ENCODE assay signal across 13 cellular contexts in genomic region chr3:124391774-124392173, GRCh38.
"Had no signal": no experiment of that assay in that cellular context is flagged by ENCODE, and none has a peak within 500 bp of the region (broad histone marks: within the 10 kb centered on the region; RNA-seq: fewer than 3 reads in every experiment).

No MANE protein-coding gene starts in this region.

- H3K9me3 ChIP-seq: stomach, thoracic aorta, uterus had no signal

- H3K4me1 Mint-ChIP-seq: activated CD4-positive, alpha-beta T cell treated with anti-CD3 and anti-CD28 coated beads for 36 hours; naive B cell had no signal

- DNase-seq: activated CD4-positive, alpha-beta T cell treated with anti-CD3 and anti-CD28 coated beads for 36 hours; activated CD8-positive, alpha-beta memory T cell treated with anti-CD3 and anti-CD28 coated beads, Interleukin-2, amount 50 U/mL, for 48 hours; activated CD8-positive, alpha-beta T cell treated with anti-CD3 and anti-CD28 coated beads, Interleukin-2, amount 10 ng/mL, durations not matched to agents 7 days and 5 days; activated naive CD4-positive, alpha-beta T cell treated with Interleukin-2 at 50 U/mL for 16 hours; hippocampal formation; naive B cell; stomach; T-helper 9 cell; uterus had no signal

- ATAC-seq: activated CD4-positive, alpha-beta T cell treated with anti-CD3 and anti-CD28 coated beads for 36 hours; activated CD8-positive, alpha-beta T cell treated with anti-CD3 and anti-CD28 coated beads, Interleukin-2, amount 10 ng/mL, durations not matched to agents 7 days and 5 days had no signal

- H3K27ac ChIP-seq: skin epidermis, stomach, thoracic aorta, uterus had no signal

- H3K27ac Mint-ChIP-seq: activated CD4-positive, alpha-beta T cell treated with anti-CD3 and anti-CD28 coated beads for 36 hours; activated CD8-positive, alpha-beta T cell treated with anti-CD3 and anti-CD28 coated beads, Interleukin-2, amount 10 ng/mL, durations not matched to agents 7 days and 5 days; activated T-helper 1 cell treated with anti-CD3 and anti-CD28 coated beads, Interleukin-12 subunit alpha, Interleukin-12 subunit beta, Interleukin-2, Interleukin-4 antibody, amounts not matched to agents 30 ng/mL and 10 ng/mL and 1 ng/mL, durations not matched to agents 14 hours and 24 hours and 36 hours; mesothelial cell of epicardium; naive B cell had no signal

- H3K4me3 ChIP-seq: skin epidermis, stomach, thoracic aorta, uterus had no signal

- H3K4me1 ChIP-seq: uterus had no signal

- H3K9me3 Mint-ChIP-seq: activated T-helper 1 cell treated with anti-CD3 and anti-CD28 coated beads, Interleukin-12 subunit alpha, Interleukin-12 subunit beta, Interleukin-2, Interleukin-4 antibody, amounts not matched to agents 30 ng/mL and 10 ng/mL and 1 ng/mL, durations not matched to agents 14 hours and 24 hours and 36 hours; mesothelial cell of epicardium; naive B cell had no signal

- H3K27me3 ChIP-seq: stomach, uterus had no signal

- H3K36me3 ChIP-seq: stomach, uterus had no signal

- H3K36me3 Mint-ChIP-seq: naive B cell had no signal

- H3K4me3 Mint-ChIP-seq: activated CD4-positive, alpha-beta T cell treated with anti-CD3 and anti-CD28 coated beads for 36 hours; activated CD8-positive, alpha-beta T cell treated with anti-CD3 and anti-CD28 coated beads, Interleukin-2, amount 10 ng/mL, durations not matched to agents 7 days and 5 days; activated T-helper 1 cell treated with anti-CD3 and anti-CD28 coated beads, Interleukin-12 subunit alpha, Interleukin-12 subunit beta, Interleukin-2, Interleukin-4 antibody, amounts not matched to agents 30 ng/mL and 10 ng/mL and 1 ng/mL, durations not matched to agents 14 hours and 24 hours and 36 hours; mesothelial cell of epicardium; naive B cell had no signal
